ENCODE assay signal across 38 cellular contexts in the genomic region with DNA sequence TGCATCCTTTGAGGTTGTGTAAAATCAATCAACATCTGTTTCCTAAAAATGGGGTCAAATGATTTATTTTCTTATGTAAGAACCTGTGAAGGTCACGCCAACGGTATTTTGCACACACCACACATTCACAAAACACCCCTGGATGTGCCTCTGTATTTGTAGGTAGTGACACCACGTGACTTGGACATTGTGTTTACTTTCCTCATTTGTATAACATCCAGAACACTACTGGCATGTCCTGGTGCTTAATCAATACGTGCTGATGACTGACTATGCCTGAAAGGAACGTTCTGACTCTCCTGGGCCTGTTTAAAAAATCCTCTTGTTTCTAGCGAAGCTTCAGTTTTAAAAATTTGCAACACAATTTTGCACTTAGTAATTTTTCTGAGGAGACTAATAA. TPM values are rescaled to one million over a fixed set of nuclear protein-coding genes. Genes with fewer than 3 reads are reported as not detected.
"Had no signal": no experiment of that assay in that cellular context is flagged by ENCODE, and none has a peak within 500 bp of the region (broad histone marks: within the 10 kb centered on the region; RNA-seq: fewer than 3 reads in every experiment).

No MANE protein-coding gene starts in this region.

- H3K36me3 ChIP-seq: ascending aorta, cardiac muscle cell, WERI-Rb-1 had no signal

- H3K4me3 Mint-ChIP-seq: activated CD4-positive, alpha-beta memory T cell treated with anti-CD3 and anti-CD28 coated beads, Interleukin-2, amount 10 ng/mL, durations not matched to agents 7 days and 5 days; activated CD4-positive, alpha-beta T cell treated with anti-CD3 and anti-CD28 coated beads for 36 hours; activated CD4-positive, alpha-beta T cell treated with anti-CD3 and anti-CD28 coated beads, Interleukin-2, amount 10 ng/mL, durations not matched to agents 7 days and 5 days; activated CD8-positive, alpha-beta memory T cell treated with anti-CD3 and anti-CD28 coated beads, Interleukin-2, amount 10 ng/mL, durations not matched to agents 7 days and 5 days; activated CD8-positive, alpha-beta T cell treated with anti-CD3 and anti-CD28 coated beads, Interleukin-2, amount 10 ng/mL, durations not matched to agents 7 days and 5 days; activated naive CD4-positive, alpha-beta T cell treated with anti-CD3 and anti-CD28 coated beads, Interleukin-2, amount 10 ng/mL, durations not matched to agents 7 days and 5 days; activated naive CD4-positive, alpha-beta T cell treated with anti-CD3 and anti-CD28 coated beads, Interleukin-2, amount 50 U/mL, for 24 hours; activated naive CD8-positive, alpha-beta T cell; activated naive CD8-positive, alpha-beta T cell treated with anti-CD3 and anti-CD28 coated beads, Interleukin-2, amount 10 ng/mL, durations not matched to agents 7 days and 5 days; activated naive CD8-positive, alpha-beta T cell treated with anti-CD3 and anti-CD28 coated beads, Interleukin-2, amount 50 U/mL, for 24 hours; activated T-cell treated with anti-CD3 and anti-CD28 coated beads, Interleukin-2, amount 50 U/mL, for 24 hours; brain; central memory CD8-positive, alpha-beta T cell; T-helper 1 cell treated with Interleukin-12 subunit alpha and Interleukin-12 subunit beta and Interleukin-4 antibody, amounts not matched to agents 30 μg/mL and 1 μg/mL, for 36 hours; T-helper 2 cell treated with Interferon-gamma antibody and Interleukin-4, amounts not matched to agents 5 μg/mL and 100 μg/mL, for 36 hours; WTC11 had no signal

- H3K4me1 ChIP-seq: ascending aorta had no signal

- H3K9me3 Mint-ChIP-seq: activated CD4-positive, alpha-beta memory T cell treated with anti-CD3 and anti-CD28 coated beads, Interleukin-2, amount 10 ng/mL, durations not matched to agents 7 days and 5 days; activated CD4-positive, alpha-beta T cell treated with anti-CD3 and anti-CD28 coated beads, Interleukin-2, amount 10 ng/mL, durations not matched to agents 7 days and 5 days; activated naive CD4-positive, alpha-beta T cell treated with anti-CD3 and anti-CD28 coated beads, Interleukin-2, amount 10 ng/mL, durations not matched to agents 7 days and 5 days; activated naive CD4-positive, alpha-beta T cell treated with anti-CD3 and anti-CD28 coated beads, Interleukin-2, amount 50 U/mL, for 24 hours; activated naive CD8-positive, alpha-beta T cell treated with anti-CD3 and anti-CD28 coated beads, Interleukin-2, amount 10 ng/mL, durations not matched to agents 7 days and 5 days; activated naive CD8-positive, alpha-beta T cell treated with anti-CD3 and anti-CD28 coated beads, Interleukin-2, amount 50 U/mL, for 24 hours; activated T-cell treated with anti-CD3 and anti-CD28 coated beads, Interleukin-2, amount 50 U/mL, for 24 hours; activated T-helper 2 cell treated with anti-CD3 and anti-CD28 coated beads, Interferon-gamma antibody, Interleukin-2, Interleukin-4, amounts not matched to agents 10 μg/mL and 5 μg/mL and 100 μg/mL, durations not matched to agents 14 hours and 24 hours and 36 hours; central memory CD8-positive, alpha-beta T cell; T-helper 1 cell treated with Interleukin-12 subunit alpha and Interleukin-12 subunit beta and Interleukin-4 antibody, amounts not matched to agents 30 μg/mL and 1 μg/mL, for 36 hours; T-helper 2 cell treated with Interferon-gamma antibody and Interleukin-4, amounts not matched to agents 5 μg/mL and 100 μg/mL, for 36 hours; WTC11 had no signal

- H3K27ac Mint-ChIP-seq: activated CD4-positive, alpha-beta memory T cell treated with anti-CD3 and anti-CD28 coated beads, Interleukin-2, amount 10 ng/mL, durations not matched to agents 7 days and 5 days; activated CD4-positive, alpha-beta T cell treated with anti-CD3 and anti-CD28 coated beads for 36 hours; activated CD4-positive, alpha-beta T cell treated with anti-CD3 and anti-CD28 coated beads, Interleukin-2, amount 10 ng/mL, durations not matched to agents 7 days and 5 days; activated CD8-positive, alpha-beta memory T cell treated with anti-CD3 and anti-CD28 coated beads, Interleukin-2, amount 10 ng/mL, durations not matched to agents 7 days and 5 days; activated CD8-positive, alpha-beta T cell treated with anti-CD3 and anti-CD28 coated beads, Interleukin-2, amount 10 ng/mL, durations not matched to agents 7 days and 5 days; activated naive CD4-positive, alpha-beta T cell treated with anti-CD3 and anti-CD28 coated beads, Interleukin-2, amount 10 ng/mL, durations not matched to agents 7 days and 5 days; activated naive CD4-positive, alpha-beta T cell treated with anti-CD3 and anti-CD28 coated beads, Interleukin-2, amount 50 U/mL, for 24 hours; activated naive CD8-positive, alpha-beta T cell; activated naive CD8-positive, alpha-beta T cell treated with anti-CD3 and anti-CD28 coated beads, Interleukin-2, amount 10 ng/mL, durations not matched to agents 7 days and 5 days; activated naive CD8-positive, alpha-beta T cell treated with anti-CD3 and anti-CD28 coated beads, Interleukin-2, amount 50 U/mL, for 24 hours; activated T-cell treated with anti-CD3 and anti-CD28 coated beads, Interleukin-2, amount 50 U/mL, for 24 hours; activated T-helper 2 cell treated with anti-CD3 and anti-CD28 coated beads, Interferon-gamma antibody, Interleukin-2, Interleukin-4, amounts not matched to agents 10 μg/mL and 5 μg/mL and 100 μg/mL, durations not matched to agents 14 hours and 24 hours and 36 hours; brain; T-helper 1 cell treated with Interleukin-12 subunit alpha and Interleukin-12 subunit beta and Interleukin-4 antibody, amounts not matched to agents 30 μg/mL and 1 μg/mL, for 36 hours; T-helper 2 cell treated with Interferon-gamma antibody and Interleukin-4, amounts not matched to agents 5 μg/mL and 100 μg/mL, for 36 hours; WTC11 had no signal

- DNase-seq: activated CD4-positive, alpha-beta memory T cell treated with anti-CD3 and anti-CD28 coated beads, Interleukin-2, amount 10 ng/mL, durations not matched to agents 7 days and 5 days; activated CD4-positive, alpha-beta T cell treated with anti-CD3 and anti-CD28 coated beads for 1 hour; activated CD4-positive, alpha-beta T cell treated with anti-CD3 and anti-CD28 coated beads for 36 hours; activated CD4-positive, alpha-beta T cell treated with anti-CD3 and anti-CD28 coated beads for 48 hours; activated CD4-positive, alpha-beta T cell treated with anti-CD3 and anti-CD28 coated beads, Interleukin-2, amount 10 ng/mL, durations not matched to agents 7 days and 5 days; activated CD4-positive, alpha-beta T cell treated with anti-CD3 and anti-CD28 coated beads, Interleukin-2, amount 50 U/mL, for 48 hours; activated CD4-positive, CD25-positive, alpha-beta regulatory T cell; activated CD8-positive, alpha-beta memory T cell treated with anti-CD3 and anti-CD28 coated beads for 24 hours; activated CD8-positive, alpha-beta memory T cell treated with anti-CD3 and anti-CD28 coated beads, Interleukin-2, amount 10 ng/mL, durations not matched to agents 7 days and 5 days; activated CD8-positive, alpha-beta memory T cell treated with anti-CD3 and anti-CD28 coated beads, Interleukin-2, amount 50 U/mL, for 48 hours; activated CD8-positive, alpha-beta T cell treated with anti-CD3 and anti-CD28 coated beads, Interleukin-2, amount 10 ng/mL, durations not matched to agents 7 days and 5 days; activated effector memory CD4-positive, alpha-beta T cell treated with Interleukin-2 at 50 U/mL for 16 hours; activated gamma-delta T cell; activated naive CD4-positive, alpha-beta T cell treated with anti-CD3 and anti-CD28 coated beads, Interleukin-2, amount 10 ng/mL, durations not matched to agents 7 days and 5 days; activated naive CD4-positive, alpha-beta T cell treated with Interleukin-2 at 50 U/mL for 16 hours; activated naive CD8-positive, alpha-beta T cell treated with anti-CD3 and anti-CD28 coated beads, Interleukin-2, amount 10 ng/mL, durations not matched to agents 7 days and 5 days; activated naive CD8-positive, alpha-beta T cell treated with anti-CD3 and anti-CD28 coated beads, Interleukin-2, amount 50 U/mL, for 24 hours; activated T-cell treated with anti-CD3 and anti-CD28 coated beads, Interleukin-2, amount 50 U/mL, for 24 hours; activated T-cell treated with anti-CD3 and anti-CD28 coated beads, Interleukin-2, amount 50 U/mL, for 48 hours; amygdala; anterior cingulate cortex; caudate nucleus; cerebellar nuclear complex; T-helper 2 cell; T-helper 9 cell; WERI-Rb-1 had no signal

- H3K27me3 ChIP-seq: cardiac muscle cell had no signal

- H3K36me3 Mint-ChIP-seq: activated CD8-positive, alpha-beta memory T cell treated with anti-CD3 and anti-CD28 coated beads, Interleukin-2, amount 10 ng/mL, durations not matched to agents 7 days and 5 days; activated naive CD4-positive, alpha-beta T cell treated with anti-CD3 and anti-CD28 coated beads, Interleukin-2, amount 10 ng/mL, durations not matched to agents 7 days and 5 days; activated naive CD4-positive, alpha-beta T cell treated with anti-CD3 and anti-CD28 coated beads, Interleukin-2, amount 50 U/mL, for 24 hours; activated naive CD8-positive, alpha-beta T cell; activated naive CD8-positive, alpha-beta T cell treated with anti-CD3 and anti-CD28 coated beads, Interleukin-2, amount 10 ng/mL, durations not matched to agents 7 days and 5 days; brain; WTC11 had no signal

- H3K9me3 ChIP-seq: ascending aorta had no signal

- H3K27ac ChIP-seq: ascending aorta, cardiac muscle cell, WERI-Rb-1 had no signal

- H3K4me3 ChIP-seq: ascending aorta, cardiac muscle cell had no signal

RNA-seq across cellular contexts. Expression of a gene that starts 3.4 kb away (rescaled TPM):
- total RNA-seq: activated CD4-positive, alpha-beta memory T cell treated with anti-CD3 and anti-CD28 coated beads, Interleukin-2, amount 10 ng/mL, durations not matched to agents 7 days and 5 days; activated CD4-positive, alpha-beta T cell treated with anti-CD3 and anti-CD28 coated beads for 36 hours; activated CD4-positive, alpha-beta T cell treated with anti-CD3 and anti-CD28 coated beads, Interleukin-2, amount 10 ng/mL, durations not matched to agents 7 days and 5 days; activated CD8-positive, alpha-beta memory T cell treated with anti-CD3 and anti-CD28 coated beads, Interleukin-2, amount 10 ng/mL, durations not matched to agents 7 days and 5 days; activated CD8-positive, alpha-beta T cell treated with anti-CD3 and anti-CD28 coated beads, Interleukin-2, amount 10 ng/mL, durations not matched to agents 7 days and 5 days; activated naive CD8-positive, alpha-beta T cell treated with anti-CD3 and anti-CD28 coated beads, Interleukin-2, amount 10 ng/mL, durations not matched to agents 7 days and 5 days; activated T-helper 2 cell treated with anti-CD3 and anti-CD28 coated beads, Interferon-gamma antibody, Interleukin-2, Interleukin-4, amounts not matched to agents 10 μg/mL and 5 μg/mL and 100 μg/mL, durations not matched to agents 14 hours and 24 hours and 36 hours; ascending aorta; bronchial epithelial cell; chondrocyte had no signal
